8 cellular contexts compared by ENCODE assay signal in genomic region chr14:64503184-64503433, GRCh38. TPM values are rescaled to one million over a fixed set of nuclear protein-coding genes. Genes with fewer than 3 reads are reported as not detected.
DNase-seq lines count a peak whose midpoint lies in the region; ATAC-seq, FAIRE-seq and TF ChIP-seq lines count a peak whose summit lies in the region.

No MANE protein-coding gene starts in this region.

- peak overlapping the region; percentile 100 for H3K27ac ChIP-seq in CD4-positive, alpha-beta T cell (ENCODE audit: low read depth, low read length)
- peak overlapping the region; percentile 98 for H3K27ac ChIP-seq in mesenchymal stem cell (ENCODE audit: low read length, poor library complexity, severe bottlenecking)

- BruUV-seq in MCF 10A (replicated peaks; lab: Mats Ljungman, UMichigan), result TSS peak; percentile 31

- H3K9me3 Mint-ChIP-seq in CD4-positive, alpha-beta T cell, result no peaks in the 10 kb centered on the region
- no peaks in the 10 kb centered on the region for H3K9me3 Mint-ChIP-seq in MCF 10A (ENCODE audit: unreplicated experiment)

- H3K36me3 ChIP-seq in mesenchymal stem cell (ENCODE audit: control insufficient read depth in 1 of 2, insufficient read depth in 2 of 2, low read depth in 1 of 2, low read length in 2 of 2), result peaks cover 0 to 5% of the 10 kb centered on the region in 2 experiments

- peak overlapping the region in 1 of 2 experiments; percentile 100 for H3K14ac ChIP-seq in mesenchymal stem cell (ENCODE audit: low read length in 2 of 2)

- peak overlapping the region; percentile 97 for H3K9ac ChIP-seq in mesenchymal stem cell (ENCODE audit: low read length)

- DNase-seq in CD4-positive, alpha-beta T cell, result no peak
- DNase-seq in MCF 10A (ENCODE audit: unreplicated experiment) (no peak), mesenchymal stem cell (no peak), GM12892 (ENCODE audit: insufficient read length) (no peak), NCI-H510A treated with DMSO at 0.1 percent for 48 hours (lab: John Stamatoyannopoulos, UW) (no peak)
- no peak for DNase-seq in stimulated activated CD4-positive, alpha-beta T cell treated with anti-CD3 and anti-CD28 coated beads, Interleukin-2, amount 100 ng/mL, for 24 hours

- peaks cover 72% of the 10 kb centered on the region for H3K4me1 Mint-ChIP-seq in CD4-positive, alpha-beta T cell (ENCODE audit: low read depth)
- peaks cover 48% of the 10 kb centered on the region for H3K4me1 Mint-ChIP-seq in MCF 10A (ENCODE audit: insufficient read depth, unreplicated experiment)

- no peak for TF ChIP-seq POLR2A in GM12892 (IDR thresholded peaks at IDR 0.05; ENCODE audit: low read depth, low read length)

- TF ChIP-seq CTCF in CD4-positive, alpha-beta T cell (IDR thresholded peaks at IDR 0.05), result no peak
- no peak for TF ChIP-seq CTCF in MCF 10A (IDR thresholded peaks at IDR 0.05; ENCODE audit: unreplicated experiment)

- H3K4me1 ChIP-seq in mesenchymal stem cell (ENCODE audit: control insufficient read depth, insufficient read depth, low read depth, low read length), result peaks cover 11% of the 10 kb centered on the region

- peaks cover 4% of the 10 kb centered on the region for H3K27me3 Mint-ChIP-seq in CD4-positive, alpha-beta T cell
- no peaks in the 10 kb centered on the region for H3K27me3 Mint-ChIP-seq in MCF 10A (ENCODE audit: insufficient read depth, unreplicated experiment)

- H3K9me3 ChIP-seq in CD4-positive, alpha-beta T cell (ENCODE audit: control insufficient read depth, low read length), result no peaks in the 10 kb centered on the region
- H3K9me3 ChIP-seq in mesenchymal stem cell (ENCODE audit: control insufficient read depth, low read length), result no peaks in the 10 kb centered on the region

- no peaks in the 10 kb centered on the region for H3K27me3 ChIP-seq in CD4-positive, alpha-beta T cell (ENCODE audit: control insufficient read depth, insufficient read depth, low read length)
- no peaks in the 10 kb centered on the region for H3K27me3 ChIP-seq in mesenchymal stem cell (ENCODE audit: control insufficient read depth in 1 of 2, insufficient read depth in 1 of 2, low read length in 2 of 2)

- peaks cover 2% of the 10 kb centered on the region for H3K79me1 ChIP-seq in mesenchymal stem cell (replicated peaks; ENCODE audit: low read length, poor library complexity, severe bottlenecking)

- H2BK12ac ChIP-seq in mesenchymal stem cell (ENCODE audit: low read length in 2 of 2), result peak overlapping the region in 1 of 2 experiments; percentile 98

- intact Hi-C loops in CD4-positive, alpha-beta T cell (cut with DNase I, micrococcal nuclease), result loop anchor here (2.0 to 10.0 kb wide), 6 partner anchors 38 to 858 kb away; partner anchors contain the start of genes MAX (in 2 of the 2), MTHFD1 (in 2 of the 2), WDR89 (in 2 of the 2) and CHURC1 (in 1 of the 2)
- intact Hi-C loops in MCF 10A (cut with micrococcal nuclease), result loop anchor here (1.0 to 10.0 kb wide), 3 partner anchors 37 to 259 kb away; partner anchors contain the start of gene HSPA2

- peak overlapping the region; percentile 100 for H3K27ac Mint-ChIP-seq in CD4-positive, alpha-beta T cell
- peak overlapping the region; percentile 98 for H3K27ac Mint-ChIP-seq in MCF 10A (ENCODE audit: low read depth, unreplicated experiment)

- H2BK5ac ChIP-seq in mesenchymal stem cell (ENCODE audit: low read depth, low read length, poor library complexity, severe bottlenecking), result peak overlapping the region; percentile 91

- H4K91ac ChIP-seq in mesenchymal stem cell (ENCODE audit: low read length), result peak overlapping the region; percentile 93

- peak overlapping the region; percentile 99 for H3K4ac ChIP-seq in mesenchymal stem cell (ENCODE audit: low read depth in 1 of 2, low read length in 2 of 2)

- H3K23ac ChIP-seq in mesenchymal stem cell (ENCODE audit: low read length in 2 of 2), result peak overlapping the region in 1 of 2 experiments; percentile 98

- no peak for FAIRE-seq in GM12892 (lab: Jason Lieb, UNC)

- H4K8ac ChIP-seq in mesenchymal stem cell (ENCODE audit: low read length), result peak overlapping the region; percentile 97

- H2AK5ac ChIP-seq in mesenchymal stem cell (ENCODE audit: low read length, severe bottlenecking), result peak overlapping the region; percentile 68

- H3K36me3 Mint-ChIP-seq in CD4-positive, alpha-beta T cell (ENCODE audit: low read depth), result peaks cover 56% of the 10 kb centered on the region
- H3K36me3 Mint-ChIP-seq in MCF 10A (ENCODE audit: insufficient read depth, unreplicated experiment), result peaks cover 31% of the 10 kb centered on the region

- peak overlapping the region; percentile 100 for H3K4me3 Mint-ChIP-seq in CD4-positive, alpha-beta T cell
- H3K4me3 Mint-ChIP-seq in MCF 10A (ENCODE audit: unreplicated experiment), result peak overlapping the region; percentile 83

- peak overlapping the region; percentile 93 for H3K4me3 ChIP-seq in mesenchymal stem cell (ENCODE audit: insufficient read depth in 1 of 2, low read depth in 1 of 2, low read length in 2 of 2)

- H2BK15ac ChIP-seq in mesenchymal stem cell (ENCODE audit: low read depth, poor library complexity, severe bottlenecking), result peak overlapping the region; percentile 98

- H3K4me2 ChIP-seq in mesenchymal stem cell (ENCODE audit: low read length, poor library complexity, severe bottlenecking), result peak overlapping the region; percentile 96

- CTCF ChIA-PET in CD4-positive, alpha-beta T cell (lab: Charles Lee), result interaction anchor here (1.0 to 3.2 kb wide), 5 partner anchors 8 to 73 kb away, joined by 3 to 44 read pairs (median 8); no protein-coding TSS in a partner anchor
- CTCF ChIA-PET in MCF 10A (lab: Yijun Ruan, JAX), result interaction anchor here (0.7 to 2.0 kb wide), 4 partner anchors 19 to 133 kb away, joined by 3 to 10 read pairs (median 4); no protein-coding TSS in a partner anchor

- POLR2A ChIA-PET in CD4-positive, alpha-beta T cell (lab: Charles Lee), result interaction anchor here (0.6 to 6.5 kb wide), 21 partner anchors 7 to 861 kb away, joined by 3 to 112 read pairs (median 7); partner anchors contain the start of genes AKAP5, CHURC1, HSPA2 and MTHFD1
- POLR2A ChIA-PET in MCF 10A (lab: Yijun Ruan, JAX), result interaction anchor here (0.7 to 5.4 kb wide), 35 partner anchors 8 to 589 kb away, joined by 3 to 36 read pairs (median 4); partner anchors contain the start of genes HSPA2, MTHFD1 and PLEKHG3

- 0% methylated on average over 21 of the region's 21 CpGs for WGBS in mesenchymal stem cell

- peak overlapping the region; percentile 73 for H2AFZ ChIP-seq in mesenchymal stem cell (ENCODE audit: low read depth, low read length)

- H2BK120ac ChIP-seq in mesenchymal stem cell (ENCODE audit: low read depth, low read length), result peak overlapping the region; percentile 78

- ATAC-seq in CD4-positive, alpha-beta T cell (ENCODE audit: poor library complexity), result no peak
- ATAC-seq in HG03103 (IDR thresholded peaks at IDR 0.05; ENCODE audit: low read depth, unreplicated experiment) (peak; percentile 1), HG03025 (IDR thresholded peaks at IDR 0.05; ENCODE audit: low FRiP score, unreplicated experiment) (no peak)

- peak overlapping the region; percentile 99 to 100 for H3K18ac ChIP-seq in mesenchymal stem cell (ENCODE audit: low read depth in 1 of 2, low read length in 2 of 2)

RNA-seq across cellular contexts. Expression of gene ZBTB25, which starts 0.5 kb away (rescaled TPM):
- total RNA-seq in CD4-positive, alpha-beta T cell, result 10 to 100 TPM; 56.8 to 58.1 TPM
- total RNA-seq in MCF 10A (2022), result 11.7 and 15.3 TPM in 2 replicates
- polyA plus RNA-seq in mesenchymal stem cell (2013, experiment 1 of 2), result 5.2 TPM
- 5.1 TPM for polyA plus RNA-seq in mesenchymal stem cell (2013, experiment 2 of 2)
- 20.4 TPM for polyA plus RNA-seq in GM12892 (2012; ENCODE audit: missing spikeins)

RNA-seq across cellular contexts. Expression of gene ZBTB1, which starts 1.5 kb away (rescaled TPM):
- 100 to 1,000 TPM; 146 to 147 TPM for total RNA-seq in CD4-positive, alpha-beta T cell
- total RNA-seq in MCF 10A (2022), result 26.5 and 30.9 TPM in 2 replicates
- polyA plus RNA-seq in mesenchymal stem cell (2013, experiment 1 of 2), result 26.9 TPM
- 27.7 TPM for polyA plus RNA-seq in mesenchymal stem cell (2013, experiment 2 of 2)
- 69.6 TPM for polyA plus RNA-seq in GM12892 (2012; ENCODE audit: missing spikeins)

RNA-seq across cellular contexts. Expression of gene HSPA2, which starts 37.4 kb away (rescaled TPM):
- total RNA-seq in CD4-positive, alpha-beta T cell, result 1 to 10 TPM; 1.5 to 1.9 TPM
- 0.51 and 0.56 TPM in 2 replicates for total RNA-seq in MCF 10A (2022)
- polyA plus RNA-seq in mesenchymal stem cell (2013, experiment 1 of 2), result 2.0 TPM
- polyA plus RNA-seq in mesenchymal stem cell (2013, experiment 2 of 2), result 2.4 TPM
- polyA plus RNA-seq in GM12892 (2012; ENCODE audit: missing spikeins), result 1.3 TPM

RNA-seq across cellular contexts. Expression of gene AKAP5, which starts 37.8 kb away (rescaled TPM):
- under 1 TPM; 0.49 to 0.50 TPM for total RNA-seq in CD4-positive, alpha-beta T cell
- total RNA-seq in MCF 10A (2022), result 0.14 and 0.22 TPM in 2 replicates
- polyA plus RNA-seq in mesenchymal stem cell (2013, experiment 1 of 2), result 0.77 TPM
- polyA plus RNA-seq in mesenchymal stem cell (2013, experiment 2 of 2), result 0.88 TPM
- 3.4 TPM for polyA plus RNA-seq in GM12892 (2012; ENCODE audit: missing spikeins)

RNA-seq across cellular contexts. Expression of gene PPP1R36, which starts 46.7 kb away (rescaled TPM):
- not detected for total RNA-seq in CD4-positive, alpha-beta T cell
- total RNA-seq in MCF 10A (2022), result 0.47 TPM in 1 of 2 replicates, not detected in the other
- polyA plus RNA-seq in mesenchymal stem cell (2013, experiment 1 of 2), result 0.91 TPM
- polyA plus RNA-seq in mesenchymal stem cell (2013, experiment 2 of 2), result 0.70 TPM
- not detected for polyA plus RNA-seq in GM12892 (2012; ENCODE audit: missing spikeins)
